Comparison of ENCODE assay signal across 1 cellular context in the genomic region with DNA sequence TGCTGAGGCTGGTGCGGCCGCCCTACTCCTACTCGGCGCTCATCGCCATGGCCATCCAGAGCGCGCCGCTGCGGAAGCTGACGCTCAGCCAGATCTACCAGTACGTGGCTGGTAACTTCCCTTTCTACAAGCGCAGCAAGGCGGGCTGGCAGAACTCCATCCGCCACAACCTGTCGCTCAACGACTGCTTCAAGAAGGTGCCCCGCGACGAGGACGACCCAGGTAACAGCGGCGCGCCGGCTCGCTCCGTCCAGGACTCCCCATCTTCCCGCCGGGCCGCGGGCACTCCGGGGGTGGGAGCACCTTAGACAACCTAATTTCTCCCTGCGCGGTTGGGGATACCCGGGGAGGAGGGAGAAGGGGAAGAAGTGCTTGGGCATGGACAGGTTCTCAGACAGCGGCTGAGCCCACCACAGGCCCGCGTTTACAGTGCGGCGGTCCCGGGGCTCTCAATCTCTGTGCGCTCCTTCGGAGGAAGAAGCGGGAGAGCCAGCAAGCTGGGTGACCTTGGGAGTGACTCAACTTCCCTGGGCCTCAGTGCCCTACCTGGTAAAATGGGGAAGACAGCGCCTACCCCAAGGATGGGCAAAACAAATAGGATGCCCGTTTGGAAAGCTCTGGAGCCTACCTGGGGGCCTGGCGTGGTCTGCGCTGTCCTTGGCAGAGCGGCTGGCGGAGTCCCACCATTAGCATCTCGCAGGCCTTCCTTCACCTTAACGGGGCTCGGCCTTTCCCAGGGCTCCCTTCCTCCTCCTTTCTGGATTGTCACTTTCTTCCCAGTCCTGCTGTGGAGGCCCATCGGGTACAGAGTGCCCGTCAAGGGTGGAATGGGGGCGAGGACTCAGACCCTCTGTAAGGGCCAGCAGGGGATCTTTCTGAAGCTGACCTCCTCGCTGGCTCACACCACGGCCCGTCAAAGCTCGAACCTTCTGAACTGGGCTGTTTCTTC.
TF ChIP-seq lines count a peak whose summit lies in the region.

No MANE protein-coding gene starts in this region.

TF ChIP-seq in HepG2, 621 proteins besides CTCF, POLR2A, EP300 and RAD21 (continued from another document):
- TF ChIP-seq IRF1 (CRISPR knock-in tag; IDR thresholded peaks at IDR 0.05; ENCODE audit: low read depth) = no peak
- TF ChIP-seq, protein P1, sequence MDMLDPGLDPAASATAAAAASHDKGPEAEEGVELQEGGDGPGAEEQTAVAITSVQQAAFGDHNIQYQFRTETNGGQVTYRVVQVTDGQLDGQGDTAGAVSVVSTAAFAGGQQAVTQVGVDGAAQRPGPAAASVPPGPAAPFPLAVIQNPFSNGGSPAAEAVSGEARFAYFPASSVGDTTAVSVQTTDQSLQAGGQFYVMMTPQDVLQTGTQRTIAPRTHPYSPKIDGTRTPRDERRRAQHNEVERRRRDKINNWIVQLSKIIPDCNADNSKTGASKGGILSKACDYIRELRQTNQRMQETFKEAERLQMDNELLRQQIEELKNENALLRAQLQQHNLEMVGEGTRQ (IDR thresholded peaks at IDR 0.05; ENCODE audit: low read depth, low read length) = no peak
- TF ChIP-seq, protein P1 (CRISPR knock-in tag; IDR thresholded peaks at IDR 0.05; ENCODE audit: borderline replicate concordance) = no peak
- TF ChIP-seq, protein P2, sequence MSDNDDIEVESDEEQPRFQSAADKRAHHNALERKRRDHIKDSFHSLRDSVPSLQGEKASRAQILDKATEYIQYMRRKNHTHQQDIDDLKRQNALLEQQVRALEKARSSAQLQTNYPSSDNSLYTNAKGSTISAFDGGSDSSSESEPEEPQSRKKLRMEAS (IDR thresholded peaks at IDR 0.05) = no peak
- no peak for TF ChIP-seq FOSL1 (CRISPR knock-in tag; IDR thresholded peaks at IDR 0.05; ENCODE audit: borderline replicate concordance)
- TF ChIP-seq, protein P3, sequence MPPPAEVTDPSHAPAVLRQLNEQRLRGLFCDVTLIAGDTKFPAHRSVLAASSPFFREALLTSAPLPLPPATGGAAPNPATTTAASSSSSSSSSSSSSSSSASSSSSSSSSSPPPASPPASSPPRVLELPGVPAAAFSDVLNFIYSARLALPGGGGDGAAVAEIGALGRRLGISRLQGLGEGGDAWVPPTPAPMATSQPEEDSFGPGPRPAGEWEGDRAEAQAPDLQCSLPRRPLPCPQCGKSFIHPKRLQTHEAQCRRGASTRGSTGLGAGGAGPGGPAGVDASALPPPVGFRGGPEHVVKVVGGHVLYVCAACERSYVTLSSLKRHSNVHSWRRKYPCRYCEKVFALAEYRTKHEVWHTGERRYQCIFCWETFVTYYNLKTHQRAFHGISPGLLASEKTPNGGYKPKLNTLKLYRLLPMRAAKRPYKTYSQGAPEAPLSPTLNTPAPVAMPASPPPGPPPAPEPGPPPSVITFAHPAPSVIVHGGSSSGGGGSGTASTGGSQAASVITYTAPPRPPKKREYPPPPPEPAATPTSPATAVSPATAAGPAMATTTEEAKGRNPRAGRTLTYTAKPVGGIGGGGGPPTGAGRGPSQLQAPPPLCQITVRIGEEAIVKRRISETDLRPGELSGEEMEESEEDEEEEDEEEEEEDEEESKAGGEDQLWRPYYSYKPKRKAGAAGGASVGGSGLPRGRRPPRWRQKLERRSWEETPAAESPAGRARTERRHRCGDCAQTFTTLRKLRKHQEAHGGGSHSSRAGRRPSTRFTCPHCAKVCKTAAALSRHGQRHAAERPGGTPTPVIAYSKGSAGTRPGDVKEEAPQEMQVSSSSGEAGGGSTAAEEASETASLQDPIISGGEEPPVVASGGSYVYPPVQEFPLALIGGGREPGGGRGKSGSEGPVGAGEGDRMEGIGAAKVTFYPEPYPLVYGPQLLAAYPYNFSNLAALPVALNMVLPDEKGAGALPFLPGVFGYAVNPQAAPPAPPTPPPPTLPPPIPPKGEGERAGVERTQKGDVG (CRISPR knock-in tag; IDR thresholded peaks at IDR 0.05; ENCODE audit: borderline replicate concordance) = no peak
- TF ChIP-seq ZFY (CRISPR knock-in tag; IDR thresholded peaks at IDR 0.05) = no peak
- no peak for TF ChIP-seq ZNF430 (CRISPR knock-in tag; IDR thresholded peaks at IDR 0.05)
- no peak for TF ChIP-seq PHF21A (CRISPR knock-in tag; IDR thresholded peaks at IDR 0.05)
- no peak for TF ChIP-seq GTF2F1 (IDR thresholded peaks at IDR 0.05; ENCODE audit: low read length)
